19 cellular contexts compared by ENCODE assay signal in genomic region chr5:53472279-53472678, GRCh38. TPM values are rescaled to one million over a fixed set of nuclear protein-coding genes. Genes with fewer than 3 reads are reported as not detected.
DNase-seq lines count a peak whose midpoint lies in the region; ATAC-seq, FAIRE-seq and TF ChIP-seq lines count a peak whose summit lies in the region.
"Had no signal": no experiment of that assay in that cellular context is flagged by ENCODE, and none has a peak within 500 bp of the region (broad histone marks: within the 10 kb centered on the region; RNA-seq: fewer than 3 reads in every experiment).

No MANE protein-coding gene starts in this region.

- no peaks in the 10 kb centered on the region for H3K4me1 ChIP-seq in K562 (replicated peaks in 1 of 2; ENCODE audit: control insufficient read depth in 2 of 2, insufficient read depth in 2 of 2, low read length in 2 of 2)
- H3K4me1 ChIP-seq in CD8-positive, alpha-beta memory T cell (ENCODE audit: insufficient read depth, low read length): no peaks in the 10 kb centered on the region
- H3K4me1 ChIP-seq: BLaER1 had no signal

- no peaks in the 10 kb centered on the region; a peak in 1 of 5 replicates for H3K27me3 ChIP-seq in K562 (ENCODE audit: control insufficient read depth in 2 of 2, insufficient read depth in 2 of 2, low read length in 2 of 2)
- peaks cover 6% of the 10 kb centered on the region for H3K27me3 ChIP-seq in CD8-positive, alpha-beta memory T cell (ENCODE audit: insufficient read depth, low read length, poor library complexity, severe bottlenecking)
- H3K27me3 ChIP-seq: BLaER1 had no signal

- H3K9me3 ChIP-seq in K562 (replicated peaks; ENCODE audit: control insufficient read depth, insufficient read depth, low read depth, low read length): no peaks in the 10 kb centered on the region
- H3K9me3 ChIP-seq in CD8-positive, alpha-beta memory T cell (ENCODE audit: low read length): no peaks in the 10 kb centered on the region
- H3K9me3 ChIP-seq: BLaER1 had no signal

- H2AFZ ChIP-seq in K562 (ENCODE audit: low read depth, low read length): no peak overlapping the region
- H2AFZ ChIP-seq: GM23248 had no signal

- H3K79me2 ChIP-seq in K562 (ENCODE audit: control insufficient read depth, insufficient read depth, low read length): no peaks in the 10 kb centered on the region

- H4K20me1 ChIP-seq in K562 (replicated peaks; ENCODE audit: control insufficient read depth, insufficient read depth, low read length): no peaks in the 10 kb centered on the region
- H4K20me1 ChIP-seq: BLaER1 had no signal

- no peaks in the 10 kb centered on the region for H3K36me3 Mint-ChIP-seq in CD8-positive, alpha-beta memory T cell

- TF ChIP-seq POLR2A in K562 (conservative IDR thresholded peaks at IDR 0.05): no peak

- DNase-seq in DMS53 (lab: John Stamatoyannopoulos, UW) (peak; percentile 7), DMS53 treated with DMSO at 0.1 percent for 48 hours (lab: John Stamatoyannopoulos, UW; ENCODE audit: unreplicated experiment) (no peak), K562 (ENCODE audit: extremely low read depth in 1 of 4, low spot score in 3 of 4) (no peak), epithelial cell of esophagus (ENCODE audit: low read depth) (peak; percentile 54), NCI-H1092 (lab: John Stamatoyannopoulos, UW) (no peak)
- DNase-seq in CD8-positive, alpha-beta memory T cell: no peak
- DNase-seq: AML-193, DMS 273 treated with DMSO at 0.1 percent for 48 hours, DMS79 treated with DMSO at 0.1 percent for 48 hours, EL, GM23248, H7, KG1 had no signal

- no peak overlapping the region for H3K4me3 Mint-ChIP-seq in CD8-positive, alpha-beta memory T cell

- H3K9me3 Mint-ChIP-seq in CD8-positive, alpha-beta memory T cell: no peaks in the 10 kb centered on the region

- in situ Hi-C loops in K562 (cut with MboI): no loop called here

- no peak for TF ChIP-seq EP300 in K562 (IDR thresholded peaks at IDR 0.05; ENCODE audit: low read length)

- ATAC-seq in K562: no peak
- no peak for ATAC-seq in GM21390 (IDR thresholded peaks at IDR 0.05; ENCODE audit: unreplicated experiment)

- no peaks in the 10 kb centered on the region for H3K4me1 Mint-ChIP-seq in CD8-positive, alpha-beta memory T cell

- no peak for TF ChIP-seq RAD21 in K562 (CRISPR knock-in tag; conservative IDR thresholded peaks at IDR 0.05 in 1 of 2, IDR thresholded peaks at IDR 0.05 in 1 of 2)

- BruUV-seq in K562 (replicated peaks; lab: Mats Ljungman, UMichigan): no TSS peak

- H3K27ac Mint-ChIP-seq in CD8-positive, alpha-beta memory T cell: no peak overlapping the region

- H3K36me3 ChIP-seq in K562 (ENCODE audit: control insufficient read depth, insufficient read depth, low read length): no peaks in the 10 kb centered on the region
- no peaks in the 10 kb centered on the region for H3K36me3 ChIP-seq in CD8-positive, alpha-beta memory T cell (ENCODE audit: insufficient read depth, low read length)
- H3K36me3 ChIP-seq: BLaER1 had no signal

- H3K27ac ChIP-seq in K562 (ENCODE audit: extremely low read depth, low read depth, low read length): no peak overlapping the region
- no peak overlapping the region for H3K27ac ChIP-seq in CD8-positive, alpha-beta memory T cell (ENCODE audit: low read depth, low read length)
- H3K27ac ChIP-seq: 22Rv1, BLaER1, GM23248 had no signal

- H3K27me3 Mint-ChIP-seq in CD8-positive, alpha-beta memory T cell: peaks cover 7 to 71% of the 10 kb centered on the region in 2 donors

- H3K4me3 ChIP-seq in K562 (no peak overlapping the region), epithelial cell of esophagus (ENCODE audit: low read length) (no peak overlapping the region)
- no peak overlapping the region for H3K4me3 ChIP-seq in CD8-positive, alpha-beta memory T cell (ENCODE audit: low read length)
- H3K4me3 ChIP-seq: BLaER1, GM23248 had no signal

- no peaks in the 10 kb centered on the region for H3K9me1 ChIP-seq in K562 (ENCODE audit: control insufficient read depth, insufficient read depth, low read length)

- TF ChIP-seq CTCF in K562 (IDR thresholded peaks at IDR 0.05 in 2 of 3, conservative IDR thresholded peaks at IDR 0.05 in 1 of 3; ENCODE audit: insufficient read depth in 2 of 3, low read depth in 1 of 3, low read length in 3 of 3) (no peak), epithelial cell of esophagus (IDR thresholded peaks at IDR 0.05; ENCODE audit: insufficient read depth, low read depth, low read length, missing control alignments) (no peak)

- H3K9ac ChIP-seq in K562 (ENCODE audit: insufficient read depth in 1 of 2, low read depth in 2 of 2, low read length in 2 of 2): no peak overlapping the region
- H3K9ac ChIP-seq: BLaER1, GM23248 had no signal

- 0% methylated on average over 1 of the region's 1 CpG for WGBS in K562 (ENCODE audit: insufficient coverage, low coverage, missing lambda C conversion rate)

- FAIRE-seq in K562 (lab: Jason Lieb, UNC): peak; percentile 6
- FAIRE-seq: G401.6, GM12891, GM19239 had no signal

- POLR2A ChIA-PET in K562 (lab: Yijun Ruan, JAX): no interaction called here
- POLR2A ChIA-PET in CD8-positive, alpha-beta memory T cell (lab: Charles Lee): no interaction called here

- CTCF ChIA-PET in K562 (lab: Yijun Ruan, JAX; ENCODE audit: low intra/inter-chr PET ratio): no interaction called here
- CTCF ChIA-PET in CD8-positive, alpha-beta memory T cell (lab: Charles Lee): no interaction called here

- no peak overlapping the region for H3K4me2 ChIP-seq in K562 (ENCODE audit: insufficient read depth, low read length)
- H3K4me2 ChIP-seq: BLaER1 had no signal

- intact Hi-C loops in K562 (cut with micrococcal nuclease): no loop called here

TF ChIP-seq in K562, 482 proteins besides CTCF, POLR2A, EP300 and RAD21 (continues in another document):
- no peak for TF ChIP-seq XRCC3 (IDR thresholded peaks at IDR 0.05)
- TF ChIP-seq EP400 (IDR thresholded peaks at IDR 0.05): no peak

RNA-seq across cellular contexts. Expression of gene FST, which starts 8.2 kb away (rescaled TPM):
- not detected in 2 replicates for total RNA-seq in K562 (2011; cell fraction: chromatin; rRNA removed; ENCODE audit: low replicate concordance)
- not detected in 2 replicates for total RNA-seq in K562 (2011; cell fraction: nucleolus; rRNA removed)
- total RNA-seq in K562 (2011; cell fraction: nucleoplasm; rRNA removed): not detected in 2 replicates
- total RNA-seq in K562 (2014; rRNA removed) (not detected in 2 replicates), K562 (2014; rRNA removed; fragmentation: Illumina TruSeq; extraction: Trizol) (not detected in 2 replicates), K562 (2015; rRNA removed; fragmentation: Illumina TruSeq; extraction: Trizol) (not detected in 2 replicates), K562 (2021) (0.25 and 0.27 TPM in 2 replicates)
- polyA plus RNA-seq in K562 (2011; rRNA removed) (0.03 and 0.07 TPM in 2 replicates), K562 (2014; fragmentation: Illumina TruSeq; extraction: Trizol) (not detected in 2 replicates), K562 (2014; fragmentation: Nextera tagmentation; extraction: Ambion mirVana) (not detected), K562 (2014; rRNA removed) (not detected in 2 replicates)
- polyA plus RNA-seq in K562 (2011; cell fraction: cytosol; rRNA removed): 0.01 TPM in 1 of 2 replicates, not detected in the other
- 0.18 TPM in 1 of 2 replicates, not detected in the other for polyA plus RNA-seq in K562 (2011; cell fraction: nucleus; rRNA removed)
- not detected in 2 replicates for polyA plus RNA-seq in K562 (2012)
- polyA minus RNA-seq in K562 (2011; rRNA and poly(A)+ RNA removed): not detected in 2 replicates
- not detected in 2 replicates for polyA minus RNA-seq in K562 (2011; cell fraction: cytosol; rRNA and poly(A)+ RNA removed)
- not detected in 2 replicates for polyA minus RNA-seq in K562 (2011; cell fraction: nucleus; rRNA and poly(A)+ RNA removed)
- under 1 TPM in 1 of 2 experiments, not detected in 1; 0.13 TPM for total RNA-seq in CD8-positive, alpha-beta memory T cell
- polyA plus RNA-seq in CD8-positive, alpha-beta memory T cell: not detected

Comparison
In these comparisons a context has a peak if more than half of its experiments do, and no peak if none do; other contexts are left out.
1. DNase-seq: peak in DMS53 (single experiment) and epithelial cell of esophagus (single experiment); none in DMS53 treated with DMSO at 0.1 percent for 48 hours (single experiment), K562 (0 of 4), CD8-positive, alpha-beta memory T cell (0 of 5) and NCI-H1092 (single experiment).